In the genomic region with DNA sequence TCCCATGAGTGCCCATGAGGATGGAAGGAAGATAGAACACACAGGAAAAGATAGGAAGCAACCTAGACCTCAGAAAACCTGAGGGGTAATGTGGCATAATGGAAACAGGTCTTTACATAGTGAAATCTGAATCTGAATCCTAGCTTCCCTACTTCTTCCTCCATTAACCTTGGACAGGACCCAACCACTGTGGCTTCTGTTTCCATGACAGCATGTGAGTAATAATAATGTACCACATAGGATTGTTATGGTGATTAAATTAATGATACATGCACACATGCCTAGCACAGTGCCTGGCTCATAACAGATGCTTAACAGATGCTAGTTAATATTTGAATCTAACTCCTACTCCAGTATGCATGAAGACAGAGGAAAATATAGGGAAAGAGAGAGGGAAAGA, we compare ENCODE assay signal across 14 cellular contexts. TPM values are rescaled to one million over a fixed set of nuclear protein-coding genes. Genes with fewer than 3 reads are reported as not detected.
DNase-seq lines count a peak whose midpoint lies in the region; ATAC-seq and TF ChIP-seq lines count a peak whose summit lies in the region.
"Had no signal": no experiment of that assay in that cellular context is flagged by ENCODE, and none has a peak within 500 bp of the region (broad histone marks: within the 10 kb centered on the region; RNA-seq: fewer than 3 reads in every experiment).

No MANE protein-coding gene starts in this region.

- H3K36me3 Mint-ChIP-seq in CD4-positive, alpha-beta T cell (ENCODE audit: low read depth) = peaks cover 56% of the 10 kb centered on the region
- peaks cover 27% of the 10 kb centered on the region for H3K36me3 Mint-ChIP-seq in WTC11
- peaks cover 28% of the 10 kb centered on the region for H3K36me3 Mint-ChIP-seq in endothelial cell (ENCODE audit: low read depth, unreplicated experiment)

- intact Hi-C loops in CD4-positive, alpha-beta T cell (cut with DNase I, micrococcal nuclease) = no loop called here

- H3K27me3 ChIP-seq in CD4-positive, alpha-beta T cell (ENCODE audit: control insufficient read depth, insufficient read depth, low read length) = no peaks in the 10 kb centered on the region
- H3K27me3 ChIP-seq: neural progenitor cell, right lobe of liver had no signal

- POLR2A ChIA-PET in CD4-positive, alpha-beta T cell (lab: Charles Lee) = interaction anchor here (1.3 to 2.5 kb wide), 2 partner anchors 9 to 11 kb away, joined by 7 to 17 read pairs; partner anchors contain the start of gene TTC9
- POLR2A ChIA-PET in WTC11 (lab: Charles Lee) = no interaction called here

- H3K27ac Mint-ChIP-seq in CD4-positive, alpha-beta T cell = peak overlapping the region; percentile 95
- H3K27ac Mint-ChIP-seq in WTC11 (peak overlapping the region; percentile 92), endothelial cell (ENCODE audit: unreplicated experiment) (peak overlapping the region; percentile 81)
- H3K27ac Mint-ChIP-seq: neural progenitor cell had no signal

- no peaks in the 10 kb centered on the region for H3K27me3 Mint-ChIP-seq in CD4-positive, alpha-beta T cell
- H3K27me3 Mint-ChIP-seq in WTC11 (ENCODE audit: low read depth) (no peaks in the 10 kb centered on the region), endothelial cell (ENCODE audit: unreplicated experiment) (peaks cover 11% of the 10 kb centered on the region)

- CTCF ChIA-PET in CD4-positive, alpha-beta T cell (lab: Charles Lee) = no interaction called here
- CTCF ChIA-PET in WTC11 (lab: Charles Lee) = no interaction called here

- no peak for ATAC-seq in CD4-positive, alpha-beta T cell (ENCODE audit: poor library complexity)
- ATAC-seq in WTC11 (no peak), GM21528 (IDR thresholded peaks at IDR 0.05; ENCODE audit: low FRiP score, unreplicated experiment) (no peak)
- ATAC-seq: right lobe of liver had no signal

- no peak for DNase-seq in CD4-positive, alpha-beta T cell
- DNase-seq in EL = peak; percentile 22
- no peak for DNase-seq in WTC11 (ENCODE audit: low spot score)
- DNase-seq in endothelial cell (ENCODE audit: low spot score) = no peak
- no peak for DNase-seq in stimulated activated CD4-positive, alpha-beta T cell treated with anti-CD3 and anti-CD28 coated beads, Interleukin-1b, Interleukin-23, amount 100 ng/mL, for 48 hours
- no peak for DNase-seq in effector CD4-positive, alpha-beta T cell
- no peak for DNase-seq in stimulated activated CD4-positive, alpha-beta T cell treated with anti-CD3 and anti-CD28 coated beads, Interleukin-2, amount 100 ng/mL, for 24 hours
- DNase-seq: cerebellar nuclear complex, MM.1S, NCI-H187 treated with DMSO at 0.1 percent for 48 hours, right lobe of liver had no signal

- H3K4me1 Mint-ChIP-seq in CD4-positive, alpha-beta T cell (ENCODE audit: low read depth) = peaks cover 92% of the 10 kb centered on the region
- peaks cover 90% of the 10 kb centered on the region for H3K4me1 Mint-ChIP-seq in WTC11
- peaks cover 65% of the 10 kb centered on the region for H3K4me1 Mint-ChIP-seq in endothelial cell (ENCODE audit: unreplicated experiment)

- no peak for TF ChIP-seq CTCF in CD4-positive, alpha-beta T cell (IDR thresholded peaks at IDR 0.05)
- no peak for TF ChIP-seq CTCF in WTC11 (IDR thresholded peaks at IDR 0.05)
- no peak for TF ChIP-seq CTCF in endothelial cell (IDR thresholded peaks at IDR 0.05; ENCODE audit: unreplicated experiment)

- no peaks in the 10 kb centered on the region for H3K9me3 Mint-ChIP-seq in CD4-positive, alpha-beta T cell
- no peaks in the 10 kb centered on the region for H3K9me3 Mint-ChIP-seq in WTC11
- H3K9me3 Mint-ChIP-seq in endothelial cell (ENCODE audit: unreplicated experiment) = no peaks in the 10 kb centered on the region
- H3K9me3 Mint-ChIP-seq: neural progenitor cell had no signal

- H3K27ac ChIP-seq in CD4-positive, alpha-beta T cell (ENCODE audit: low read depth, low read length) = peak overlapping the region; percentile 94
- H3K27ac ChIP-seq: epithelial cell of prostate, neural progenitor cell, right lobe of liver had no signal

- no peaks in the 10 kb centered on the region for H3K9me3 ChIP-seq in CD4-positive, alpha-beta T cell (ENCODE audit: control insufficient read depth, low read length)
- H3K9me3 ChIP-seq: right lobe of liver had no signal

- peak overlapping the region; percentile 55 for H3K4me3 Mint-ChIP-seq in CD4-positive, alpha-beta T cell
- H3K4me3 Mint-ChIP-seq in WTC11 = no peak overlapping the region
- peak overlapping the region; percentile 43 for H3K4me3 Mint-ChIP-seq in endothelial cell (ENCODE audit: unreplicated experiment)
- H3K4me3 Mint-ChIP-seq: neural progenitor cell had no signal

TF ChIP-seq in WTC11, 78 proteins besides CTCF, POLR2A, EP300 and RAD21:
- TF ChIP-seq SP1 (CRISPR knock-in tag; conservative IDR thresholded peaks at IDR 0.05) = no peak
- no peak for TF ChIP-seq NR1H2 (CRISPR knock-in tag; IDR thresholded peaks at IDR 0.05)
- TF ChIP-seq ZNF532 (CRISPR knock-in tag; IDR thresholded peaks at IDR 0.05; ENCODE audit: borderline replicate concordance) = no peak
- TF ChIP-seq TP53 (CRISPR knock-in tag; IDR thresholded peaks at IDR 0.05) = no peak
- no peak for TF ChIP-seq ZNF232 (CRISPR knock-in tag; IDR thresholded peaks at IDR 0.05)
- TF ChIP-seq MAX (CRISPR knock-in tag; IDR thresholded peaks at IDR 0.05) = no peak

RNA-seq across cellular contexts. Expression of gene TTC9, which starts 11.2 kb away (rescaled TPM):
- total RNA-seq in CD4-positive, alpha-beta T cell = 1 to 10 TPM; 6.8 to 7.0 TPM
- total RNA-seq in WTC11 (2021) (21.4 to 26.2 TPM (median 22.5 TPM) in 3 replicates), endothelial cell (ENCODE audit: unreplicated experiment) (16.9 TPM)

RNA-seq across cellular contexts. Expression of gene MED6, which starts 52.4 kb away (rescaled TPM):
- total RNA-seq in CD4-positive, alpha-beta T cell = 10 to 100 TPM; 90.2 to 97.2 TPM
- total RNA-seq in WTC11 (2021) (45.0 to 46.3 TPM (median 45.1 TPM) in 3 replicates), endothelial cell (ENCODE audit: unreplicated experiment) (48.4 TPM)
